21 cellular contexts compared by ENCODE assay signal in genomic region chr3:37107846-37108245, GRCh38.
"Had no signal": no experiment of that assay in that cellular context is flagged by ENCODE, and none has a peak within 500 bp of the region (broad histone marks: within the 10 kb centered on the region; RNA-seq: fewer than 3 reads in every experiment).

No MANE protein-coding gene starts in this region.

- H3K4me3 ChIP-seq: SK-N-MC had no signal

- ATAC-seq: activated CD4-positive, alpha-beta T cell treated with anti-CD3 and anti-CD28 coated beads for 36 hours; activated CD8-positive, alpha-beta T cell treated with anti-CD3 and anti-CD28 coated beads for 36 hours; activated T-cell treated with anti-CD3 and anti-CD28 coated beads, Interleukin-2, amount 50 U/mL, for 72 hours; Right ventricle myocardium inferior had no signal

- DNase-seq: activated CD4-positive, alpha-beta T cell treated with anti-CD3 and anti-CD28 coated beads for 36 hours; activated CD4-positive, alpha-beta T cell treated with anti-CD3 and anti-CD28 coated beads, Interleukin-2, amount 50 U/mL, for 1 hour; activated CD4-positive, CD25-positive, alpha-beta regulatory T cell; activated CD8-positive, alpha-beta memory T cell treated with anti-CD3 and anti-CD28 coated beads, Interleukin-2, amount 50 U/mL, for 4 hours; activated CD8-positive, alpha-beta T cell treated with anti-CD3 and anti-CD28 coated beads for 36 hours; activated gamma-delta T cell treated with Interleukin-2 at 50 U/mL for 16 hours; activated naive CD4-positive, alpha-beta T cell treated with anti-CD3 and anti-CD28 coated beads, Interleukin-2, amount 10 ng/mL, durations not matched to agents 7 days and 5 days; activated naive CD8-positive, alpha-beta T cell treated with anti-CD3 and anti-CD28 coated beads for 36 hours; activated T-cell treated with anti-CD3 and anti-CD28 coated beads, Interleukin-2, amount 50 U/mL, for 72 hours; anterior cingulate cortex; caudate nucleus; NCI-H1105 treated with DMSO at 0.1 percent for 48 hours; NCI-H1436 treated with DMSO at 0.1 percent for 48 hours; NCI-H187; NCI-H2081; NCI-H510A treated with DMSO at 0.1 percent for 48 hours; NCI-H69; T-helper 1 cell had no signal

- H3K27ac ChIP-seq: SK-N-MC, VCaP had no signal
